In the genomic region with DNA sequence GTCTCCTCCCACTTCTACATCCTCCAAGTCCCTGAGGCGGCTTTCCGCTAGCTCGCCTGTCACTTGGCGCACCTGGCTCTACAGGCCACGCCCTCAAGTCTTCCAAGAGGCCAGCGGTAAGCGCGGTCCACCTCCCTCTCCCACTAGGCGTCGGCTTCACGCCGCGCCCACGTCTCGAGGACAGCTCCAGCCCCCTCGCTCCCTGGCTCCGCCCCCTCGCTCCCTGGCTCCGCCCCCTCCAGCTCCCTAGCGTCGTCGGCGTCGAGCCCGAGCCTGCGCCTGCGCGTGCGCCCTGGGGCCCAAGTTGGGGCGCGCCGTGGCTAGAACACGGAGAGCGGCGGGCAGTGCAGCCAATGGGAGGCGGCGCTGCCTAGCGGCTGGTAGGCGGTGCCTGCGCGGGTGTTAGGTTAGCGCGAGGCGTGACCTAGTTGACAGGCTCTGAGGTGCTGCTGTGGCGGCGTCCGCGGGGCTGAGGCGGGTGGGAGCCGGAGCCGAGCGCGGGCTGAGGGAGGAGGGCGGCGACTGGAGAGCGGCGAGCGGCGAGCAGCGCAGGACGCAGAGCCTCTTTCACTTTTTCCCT, we compare ENCODE assay signal across 8 cellular contexts. TPM values are rescaled to one million over a fixed set of nuclear protein-coding genes. Genes with fewer than 3 reads are reported as not detected.
DNase-seq lines count a peak whose midpoint lies in the region; ATAC-seq and FAIRE-seq lines count a peak whose summit lies in the region.

A gene (plus strand): TSS at position 431 of the 580 bp plus-strand sequence.

- ATAC-seq in GM19035 (IDR thresholded peaks at IDR 0.05; ENCODE audit: unreplicated experiment) = no peak

- peak; percentile 72 for FAIRE-seq in urothelium cell line (lab: Jason Lieb, UNC)

- intact Hi-C loops in posterior cingulate gyrus (cut with DNase I) = loop anchor here (10.0 kb wide), 1 partner anchor 170 kb away; no protein-coding TSS in a partner anchor

- peak; percentile 92 for DNase-seq in EL
- DNase-seq in LHCN-M2 (ENCODE audit: low read depth) = peak; percentile 89
- peak; percentile 96 for DNase-seq in RKO (ENCODE audit: low spot score)
- peak; percentile 98 for DNase-seq in astrocyte of the hippocampus (ENCODE audit: low read depth, low spot score)
- peak; percentile 48 for DNase-seq in hepatic stellate cell (ENCODE audit: low spot score)
- peak; percentile 71 to 98 (median 83) for DNase-seq in posterior cingulate gyrus
- peak; percentile 96 for DNase-seq in urothelium cell line (ENCODE audit: low spot score)

RNA-seq across cellular contexts. Expression of the gene that starts here (rescaled TPM):
- total RNA-seq in LHCN-M2 (2014; rRNA removed) = 0.45 and 1.1 TPM in 2 replicates
- 1.3 TPM for polyA plus RNA-seq in LHCN-M2 (2012)

Comparison
In these comparisons a context has a peak if more than half of its experiments do, and no peak if none do; other contexts are left out.
1. DNase-seq: peak in every context shown above with its lines; median percentile 98 in astrocyte of the hippocampus; 96 in RKO; 96 in urothelium cell line; 92 in EL; 89 in LHCN-M2; 83 in posterior cingulate gyrus; 48 in hepatic stellate cell.